In the genomic region with DNA sequence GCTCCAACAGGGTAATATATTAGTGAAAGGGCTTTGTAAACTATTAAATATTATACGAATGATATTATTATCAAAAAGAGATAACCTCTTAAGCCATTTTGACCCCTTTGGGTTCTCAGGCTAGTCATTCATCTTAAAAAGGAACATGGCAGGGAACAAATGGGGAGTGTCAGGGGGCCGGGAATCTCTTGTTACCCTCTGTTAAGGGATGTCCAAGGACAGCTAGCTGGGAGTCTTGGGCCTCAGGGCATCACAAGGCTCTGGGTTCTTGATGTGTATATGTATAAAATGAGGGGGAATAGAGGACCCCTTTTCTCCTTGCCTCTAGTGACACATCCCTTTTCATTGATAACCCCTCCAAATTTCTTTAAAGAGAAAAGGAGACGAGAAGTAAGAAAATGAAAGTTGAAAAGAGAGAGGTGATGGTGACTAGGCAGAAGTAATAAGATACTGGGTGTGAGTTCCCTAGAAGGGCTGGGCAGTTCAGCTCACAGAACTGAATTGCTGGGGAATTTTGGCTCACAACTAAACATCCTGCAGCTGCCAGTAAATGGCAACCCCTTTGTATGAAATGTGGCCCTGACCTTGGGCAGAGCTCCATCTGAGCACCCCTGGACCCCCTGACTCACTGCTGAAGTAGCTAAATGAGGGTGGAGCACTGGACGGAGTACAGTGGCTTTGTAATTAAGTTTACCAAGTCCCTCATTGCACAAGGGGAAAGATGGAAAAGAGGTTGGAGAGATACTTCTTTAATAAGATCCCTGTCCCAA, we compare ENCODE assay signal across 10 cellular contexts. TPM values are rescaled to one million over a fixed set of nuclear protein-coding genes. Genes with fewer than 3 reads are reported as not detected.
A peak's percentile ranks its signal among the peaks of the same experiment; 100 is the strongest.
DNase-seq lines count a peak whose midpoint lies in the region; ATAC-seq and TF ChIP-seq lines count a peak whose summit lies in the region.
"Had no signal": no experiment of that assay in that cellular context is flagged by ENCODE, and none has a peak within 500 bp of the region (broad histone marks: within the 10 kb centered on the region; RNA-seq: fewer than 3 reads in every experiment).

No MANE protein-coding gene starts in this region.

- DNase-seq in AG09319 (ENCODE audit: extremely low read depth, low read depth) (peak; percentile 90), HPDE6-E6E7 (ENCODE audit: extremely low spot score) (peak; percentile 46), astrocyte of the cerebellum (ENCODE audit: low read depth) (peak; percentile 60), mesenchymal stem cell (peak; percentile 35), amniotic stem cell (lab: John Stamatoyannopoulos, UW) (no peak), SK-N-DZ (ENCODE audit: low spot score) (no peak)
- DNase-seq in activated naive CD4-positive, alpha-beta T cell treated with anti-CD3 and anti-CD28 coated beads, Interleukin-2, amount 10 ng/mL, durations not matched to agents 7 days and 5 days: no peak
- DNase-seq: activated naive CD8-positive, alpha-beta T cell treated with anti-CD3 and anti-CD28 coated beads, Interleukin-2, amount 50 U/mL, for 24 hours; GOT3 had no signal

- no peak overlapping the region for H3K4ac ChIP-seq in mesenchymal stem cell (ENCODE audit: low read depth in 1 of 2, low read length in 2 of 2)

- CTCF ChIA-PET in activated naive CD4-positive, alpha-beta T cell treated with anti-CD3 and anti-CD28 coated beads, Interleukin-2, amount 10 ng/mL, durations not matched to agents 7 days and 5 days (lab: Charles Lee): no interaction called here

- no peak overlapping the region for H2BK5ac ChIP-seq in mesenchymal stem cell (ENCODE audit: low read depth, low read length, poor library complexity, severe bottlenecking)

- H3K14ac ChIP-seq in mesenchymal stem cell (ENCODE audit: low read length in 2 of 2): no peak overlapping the region

- H3K4me1 Mint-ChIP-seq in activated naive CD4-positive, alpha-beta T cell treated with anti-CD3 and anti-CD28 coated beads, Interleukin-2, amount 10 ng/mL, durations not matched to agents 7 days and 5 days: peaks cover 3% of the 10 kb centered on the region
- H3K4me1 Mint-ChIP-seq: activated naive CD8-positive, alpha-beta T cell treated with anti-CD3 and anti-CD28 coated beads, Interleukin-2, amount 50 U/mL, for 24 hours had no signal

- no peaks in the 10 kb centered on the region for H3K36me3 ChIP-seq in mesenchymal stem cell (ENCODE audit: control insufficient read depth in 1 of 2, insufficient read depth in 2 of 2, low read depth in 1 of 2, low read length in 2 of 2)

- no peak overlapping the region for H2AK5ac ChIP-seq in mesenchymal stem cell (ENCODE audit: low read length, severe bottlenecking)

- peak overlapping the region; percentile 37 for H2BK120ac ChIP-seq in mesenchymal stem cell (ENCODE audit: low read depth, low read length)

- in situ Hi-C loops in astrocyte of the cerebellum (cut with HindIII; ENCODE audit: low sequenced_read_pairs): loop anchor here (25.0 kb wide), 1 partner anchor 338 kb away; the partner anchor contains the start of gene LRRC8C

- H3K27ac ChIP-seq in mesenchymal stem cell (ENCODE audit: low read length, poor library complexity, severe bottlenecking): no peak overlapping the region

- peak overlapping the region; percentile 76 for H4K8ac ChIP-seq in mesenchymal stem cell (ENCODE audit: low read length)

- H3K27ac Mint-ChIP-seq in activated naive CD4-positive, alpha-beta T cell treated with anti-CD3 and anti-CD28 coated beads, Interleukin-2, amount 10 ng/mL, durations not matched to agents 7 days and 5 days: no peak overlapping the region
- H3K27ac Mint-ChIP-seq: activated naive CD8-positive, alpha-beta T cell treated with anti-CD3 and anti-CD28 coated beads, Interleukin-2, amount 50 U/mL, for 24 hours had no signal

- no peaks in the 10 kb centered on the region for H3K9me3 Mint-ChIP-seq in activated naive CD4-positive, alpha-beta T cell treated with anti-CD3 and anti-CD28 coated beads, Interleukin-2, amount 10 ng/mL, durations not matched to agents 7 days and 5 days
- H3K9me3 Mint-ChIP-seq: activated naive CD8-positive, alpha-beta T cell treated with anti-CD3 and anti-CD28 coated beads, Interleukin-2, amount 50 U/mL, for 24 hours had no signal

- no peak overlapping the region for H3K23ac ChIP-seq in mesenchymal stem cell (ENCODE audit: low read length in 2 of 2)

- no peaks in the 10 kb centered on the region for H3K4me1 ChIP-seq in mesenchymal stem cell (ENCODE audit: control insufficient read depth, insufficient read depth, low read depth, low read length)

- H3K27me3 ChIP-seq in mesenchymal stem cell (ENCODE audit: control insufficient read depth in 1 of 2, insufficient read depth in 1 of 2, low read length in 2 of 2): no peaks in the 10 kb centered on the region

- H3K4me2 ChIP-seq in mesenchymal stem cell (ENCODE audit: low read length, poor library complexity, severe bottlenecking): no peak overlapping the region

- H2BK15ac ChIP-seq in mesenchymal stem cell (ENCODE audit: low read depth, poor library complexity, severe bottlenecking): peak overlapping the region; percentile 49

- H3K18ac ChIP-seq in mesenchymal stem cell (ENCODE audit: low read depth in 1 of 2, low read length in 2 of 2): peak overlapping the region; percentile 11 to 90

- no peak overlapping the region for H3K4me3 ChIP-seq in astrocyte of the cerebellum (ENCODE audit: low read depth, low read length)
- H3K4me3 ChIP-seq in mesenchymal stem cell (ENCODE audit: insufficient read depth in 1 of 2, low read depth in 1 of 2, low read length in 2 of 2): peak overlapping the region in 1 of 2 experiments; percentile 13

- WGBS in mesenchymal stem cell: 72% methylated on average over 2 of the region's 4 CpGs

- peak overlapping the region; percentile 78 for H2AFZ ChIP-seq in mesenchymal stem cell (ENCODE audit: low read depth, low read length)

- TF ChIP-seq CTCF in AG09319 (IDR thresholded peaks at IDR 0.05; ENCODE audit: low read depth, low read length): no peak
- TF ChIP-seq CTCF in astrocyte of the cerebellum (IDR thresholded peaks at IDR 0.05; ENCODE audit: low read depth, low read length, missing control alignments): no peak

- H3K9ac ChIP-seq in mesenchymal stem cell (ENCODE audit: low read length): peak overlapping the region; percentile 41

- no peak overlapping the region for H3K4me3 Mint-ChIP-seq in activated naive CD4-positive, alpha-beta T cell treated with anti-CD3 and anti-CD28 coated beads, Interleukin-2, amount 10 ng/mL, durations not matched to agents 7 days and 5 days
- H3K4me3 Mint-ChIP-seq: activated naive CD8-positive, alpha-beta T cell treated with anti-CD3 and anti-CD28 coated beads, Interleukin-2, amount 50 U/mL, for 24 hours had no signal

- H3K79me1 ChIP-seq in mesenchymal stem cell (replicated peaks; ENCODE audit: low read length, poor library complexity, severe bottlenecking): no peaks in the 10 kb centered on the region

- H4K91ac ChIP-seq in mesenchymal stem cell (ENCODE audit: low read length): peak overlapping the region; percentile 47

- H2BK12ac ChIP-seq in mesenchymal stem cell (ENCODE audit: low read length in 2 of 2): peak overlapping the region in 1 of 2 experiments; percentile 72

- no peaks in the 10 kb centered on the region for H3K36me3 Mint-ChIP-seq in activated naive CD4-positive, alpha-beta T cell treated with anti-CD3 and anti-CD28 coated beads, Interleukin-2, amount 10 ng/mL, durations not matched to agents 7 days and 5 days

- no peak for ATAC-seq in HG02763 (IDR thresholded peaks at IDR 0.05; ENCODE audit: unreplicated experiment)
- ATAC-seq: activated naive CD8-positive, alpha-beta T cell treated with anti-CD3 and anti-CD28 coated beads, Interleukin-2, amount 50 U/mL, for 24 hours had no signal

- H3K27me3 Mint-ChIP-seq in activated naive CD4-positive, alpha-beta T cell treated with anti-CD3 and anti-CD28 coated beads, Interleukin-2, amount 10 ng/mL, durations not matched to agents 7 days and 5 days: peaks cover 24% of the 10 kb centered on the region
- H3K27me3 Mint-ChIP-seq: activated naive CD8-positive, alpha-beta T cell treated with anti-CD3 and anti-CD28 coated beads, Interleukin-2, amount 50 U/mL, for 24 hours had no signal

- no peaks in the 10 kb centered on the region for H3K9me3 ChIP-seq in mesenchymal stem cell (ENCODE audit: control insufficient read depth, low read length)

RNA-seq across cellular contexts. Expression of gene ZNF326, which starts 20.0 kb away (rescaled TPM):
- polyA plus RNA-seq in mesenchymal stem cell (2013, experiment 1 of 2): 15.3 TPM
- polyA plus RNA-seq in mesenchymal stem cell (2013, experiment 2 of 2): 15.0 TPM
- polyA plus RNA-seq in SK-N-DZ (2014; cell fraction: cytosol; rRNA removed): 11.2 and 14.2 TPM in 2 replicates
- polyA plus RNA-seq in SK-N-DZ (2014; cell fraction: nucleus; rRNA removed): 15.4 and 32.0 TPM in 2 replicates

Comparison
In these comparisons a context has a peak if more than half of its experiments do, and no peak if none do; other contexts are left out.
1. DNase-seq: peak in AG09319 (single experiment), HPDE6-E6E7 (single experiment), astrocyte of the cerebellum (single experiment) and mesenchymal stem cell (single experiment); none in amniotic stem cell (single experiment), SK-N-DZ (single experiment) and activated naive CD4-positive, alpha-beta T cell treated with anti-CD3 and anti-CD28 coated beads, Interleukin-2, amount 10 ng/mL, durations not matched to agents 7 days and 5 days (single experiment).